9 cellular contexts compared by ENCODE assay signal in genomic region chr18:35756506-35757117, GRCh38.
DNase-seq lines count a peak whose midpoint lies in the region; ATAC-seq, FAIRE-seq and TF ChIP-seq lines count a peak whose summit lies in the region.
"Had no signal": no experiment of that assay in that cellular context is flagged by ENCODE, and none has a peak within 500 bp of the region (broad histone marks: within the 10 kb centered on the region; RNA-seq: fewer than 3 reads in every experiment).

No MANE protein-coding gene starts in this region.

- TF ChIP-seq CTCF in Caco-2 (IDR thresholded peaks at IDR 0.05; ENCODE audit: insufficient read depth in 1 of 2, low read depth in 1 of 2, low read length in 1 of 2, severe bottlenecking in 1 of 2, unreplicated experiment in 1 of 2) (peak; percentile 28 to 48), SK-N-SH (IDR thresholded peaks at IDR 0.05) (peak; percentile 84), astrocyte (IDR thresholded peaks at IDR 0.05; ENCODE audit: insufficient read depth, low read depth, low read length) (peak; percentile 78)

- 7% methylated on average over 5 of the region's 5 CpGs for WGBS in SK-N-SH (ENCODE audit: low lambda C conversion rate)

- H3K36me3 ChIP-seq in Caco-2 (ENCODE audit: control insufficient read depth, insufficient read depth, low read length) = no peaks in the 10 kb centered on the region
- no peaks in the 10 kb centered on the region for H3K36me3 ChIP-seq in SK-N-SH (replicated peaks in 1 of 2; ENCODE audit: control insufficient read depth in 1 of 2, insufficient read depth in 2 of 2, low read length in 1 of 2)
- no peaks in the 10 kb centered on the region for H3K36me3 ChIP-seq in astrocyte (ENCODE audit: insufficient read depth, low read length)
- H3K36me3 ChIP-seq: SJSA1 had no signal

- no peaks in the 10 kb centered on the region for H3K36me3 Mint-ChIP-seq in Caco-2 (ENCODE audit: insufficient read depth, unreplicated experiment)
- H3K36me3 Mint-ChIP-seq in astrocyte (ENCODE audit: low read depth, unreplicated experiment) = no peaks in the 10 kb centered on the region

- H3K27me3 ChIP-seq in Caco-2 (replicated peaks; ENCODE audit: control insufficient read depth, insufficient read depth, low read length) = no peaks in the 10 kb centered on the region
- no peaks in the 10 kb centered on the region; the same call in 1 of the 2 replicates for H3K27me3 ChIP-seq in SK-N-SH (ENCODE audit: insufficient read depth)
- H3K27me3 ChIP-seq in astrocyte (ENCODE audit: insufficient read depth, low read length) = peaks cover 7% of the 10 kb centered on the region
- H3K27me3 ChIP-seq: SJSA1 had no signal

- peaks cover 4% of the 10 kb centered on the region for H3K27me3 Mint-ChIP-seq in Caco-2 (ENCODE audit: insufficient read depth, unreplicated experiment)
- H3K27me3 Mint-ChIP-seq in astrocyte (ENCODE audit: low read depth, unreplicated experiment) = peaks cover 20% of the 10 kb centered on the region

- TF ChIP-seq EP300 in SK-N-SH (IDR thresholded peaks at IDR 0.05; ENCODE audit: borderline replicate concordance in 1 of 2, low read depth in 1 of 2, low read length in 1 of 2) = no peak

- H3K9me3 Mint-ChIP-seq in Caco-2 (ENCODE audit: unreplicated experiment) (no peaks in the 10 kb centered on the region), astrocyte (ENCODE audit: unreplicated experiment) (no peaks in the 10 kb centered on the region)

- H3K79me2 ChIP-seq in SK-N-SH (ENCODE audit: insufficient read depth) (no peaks in the 10 kb centered on the region), astrocyte (ENCODE audit: insufficient read depth, low read length) (no peaks in the 10 kb centered on the region)

- H3K4me1 ChIP-seq in Caco-2 = no peaks in the 10 kb centered on the region
- H3K4me1 ChIP-seq in SK-N-SH (ENCODE audit: control insufficient read depth in 1 of 2, insufficient read depth in 2 of 2, low read depth in 1 of 2, low read length in 1 of 2) = no peaks in the 10 kb centered on the region; a peak in 1 of 4 replicates
- H3K4me1 ChIP-seq in astrocyte (ENCODE audit: insufficient read depth, low read length) = no peaks in the 10 kb centered on the region
- H3K4me1 ChIP-seq: SJSA1 had no signal

- H3K4me3 ChIP-seq in Caco-2 (ENCODE audit: low read depth, low read length) = no peak overlapping the region
- H3K4me3 ChIP-seq in SK-N-SH (ENCODE audit: low read depth in 2 of 2, low read length in 1 of 2) = no peak overlapping the region
- H3K4me3 ChIP-seq in astrocyte (ENCODE audit: insufficient read depth, low read depth, low read length) = no peak overlapping the region
- H3K4me3 ChIP-seq: SJSA1 had no signal

- H3K9ac ChIP-seq in SK-N-SH (no peak overlapping the region), astrocyte (ENCODE audit: low read length) (no peak overlapping the region)

- H3K4me1 Mint-ChIP-seq in Caco-2 (ENCODE audit: low read depth, unreplicated experiment) (no peaks in the 10 kb centered on the region), astrocyte (ENCODE audit: low read depth, unreplicated experiment) (no peaks in the 10 kb centered on the region)

- no TSS peak for BruUV-seq in Caco-2 (replicated peaks; lab: Mats Ljungman, UMichigan)

- no peaks in the 10 kb centered on the region for H3K9me2 ChIP-seq in SK-N-SH

- POLR2A ChIA-PET in Caco-2 (lab: Charles Lee) (no interaction called here), SK-N-SH (lab: Yijun Ruan, JAX) (no interaction called here)

- peak; percentile 94 for TF ChIP-seq RAD21 in SK-N-SH (IDR thresholded peaks at IDR 0.05; ENCODE audit: low read length)

- DNase-seq in Caco-2 (peak in 1 of 2 experiments; percentile 49), NCI-H1105 (lab: John Stamatoyannopoulos, UW) (peak; percentile 66), SK-N-SH (peak; percentile 67), astrocyte (ENCODE audit: low read depth) (peak; percentile 33), hippocampal formation (lab: John Stamatoyannopoulos, UW) (peak; percentile 52 to 82), smooth muscle cell of the brain vasculature (ENCODE audit: low read depth, low spot score) (peak; percentile 24)

- intact Hi-C loops in Caco-2 (cut with micrococcal nuclease; ENCODE audit: unreplicated experiment) = loop anchor here (1.0 kb wide), 1 partner anchor 194 kb away; no protein-coding TSS in a partner anchor

- no peak overlapping the region for H3K27ac Mint-ChIP-seq in Caco-2 (ENCODE audit: unreplicated experiment)
- no peak overlapping the region for H3K27ac Mint-ChIP-seq in astrocyte (ENCODE audit: unreplicated experiment)

- H3F3A ChIP-seq in SK-N-SH (replicated peaks; ENCODE audit: insufficient read depth) = no peaks in the 10 kb centered on the region

- no peak for FAIRE-seq in astrocyte (lab: Jason Lieb, UNC)

- peak; percentile 70 for ATAC-seq in GM21619 (IDR thresholded peaks at IDR 0.05; ENCODE audit: unreplicated experiment)
- ATAC-seq in GM19023 (IDR thresholded peaks at IDR 0.05; ENCODE audit: unreplicated experiment) = no peak

- H2AFZ ChIP-seq in SK-N-SH (ENCODE audit: low read depth) (no peak overlapping the region), astrocyte (ENCODE audit: low read depth, low read length) (no peak overlapping the region)

- H4K20me1 ChIP-seq in SK-N-SH (ENCODE audit: insufficient read depth) (no peaks in the 10 kb centered on the region), astrocyte (ENCODE audit: insufficient read depth, low read length) (no peaks in the 10 kb centered on the region)

- H3K4me2 ChIP-seq in SK-N-SH (no peak overlapping the region), astrocyte (ENCODE audit: low read length) (no peak overlapping the region)

- CTCF ChIA-PET in Caco-2 (lab: Charles Lee) = no interaction called here
- CTCF ChIA-PET in SK-N-SH (lab: Yijun Ruan, JAX) = interaction anchor here (0.6 to 5.0 kb wide), 39 partner anchors 8 to 537 kb away, joined by 3 to 74 read pairs (median 4); partner anchors contain the start of genes INO80C and RMP24

- no peak overlapping the region for H3K27ac ChIP-seq in SK-N-SH (ENCODE audit: low read depth in 2 of 2, low read length in 1 of 2)
- H3K27ac ChIP-seq in astrocyte (ENCODE audit: low read depth, low read length) = no peak overlapping the region
- H3K27ac ChIP-seq: SJSA1 had no signal

- H3K9me3 ChIP-seq in Caco-2 = no peaks in the 10 kb centered on the region
- H3K9me3 ChIP-seq in SK-N-SH = no peaks in the 10 kb centered on the region
- no peaks in the 10 kb centered on the region for H3K9me3 ChIP-seq in astrocyte (ENCODE audit: insufficient read depth, low read depth, low read length)
- H3K9me3 ChIP-seq: SJSA1 had no signal

- H3K4me3 Mint-ChIP-seq in Caco-2 (ENCODE audit: unreplicated experiment) (no peak overlapping the region), astrocyte (ENCODE audit: unreplicated experiment) (no peak overlapping the region)

TF ChIP-seq in SK-N-SH, 30 proteins besides CTCF, POLR2A, EP300 and RAD21:
- TF ChIP-seq YY1 (IDR thresholded peaks at IDR 0.05; ENCODE audit: low read depth) (0 out of 2 replicates have a peak, but pooled peaks have one; percentile 31), SIN3A (IDR thresholded peaks at IDR 0.05; ENCODE audit: borderline replicate concordance, low read depth, low read length) (no peak), CHD2 (IDR thresholded peaks at IDR 0.05; ENCODE audit: low read length, partially characterized antibody) (peak; percentile 41), SMC3 (IDR thresholded peaks at IDR 0.05; ENCODE audit: low read depth, low read length) (peak; percentile 83)
